Comparison of ENCODE assay signal across 26 cellular contexts in the genomic region with DNA sequence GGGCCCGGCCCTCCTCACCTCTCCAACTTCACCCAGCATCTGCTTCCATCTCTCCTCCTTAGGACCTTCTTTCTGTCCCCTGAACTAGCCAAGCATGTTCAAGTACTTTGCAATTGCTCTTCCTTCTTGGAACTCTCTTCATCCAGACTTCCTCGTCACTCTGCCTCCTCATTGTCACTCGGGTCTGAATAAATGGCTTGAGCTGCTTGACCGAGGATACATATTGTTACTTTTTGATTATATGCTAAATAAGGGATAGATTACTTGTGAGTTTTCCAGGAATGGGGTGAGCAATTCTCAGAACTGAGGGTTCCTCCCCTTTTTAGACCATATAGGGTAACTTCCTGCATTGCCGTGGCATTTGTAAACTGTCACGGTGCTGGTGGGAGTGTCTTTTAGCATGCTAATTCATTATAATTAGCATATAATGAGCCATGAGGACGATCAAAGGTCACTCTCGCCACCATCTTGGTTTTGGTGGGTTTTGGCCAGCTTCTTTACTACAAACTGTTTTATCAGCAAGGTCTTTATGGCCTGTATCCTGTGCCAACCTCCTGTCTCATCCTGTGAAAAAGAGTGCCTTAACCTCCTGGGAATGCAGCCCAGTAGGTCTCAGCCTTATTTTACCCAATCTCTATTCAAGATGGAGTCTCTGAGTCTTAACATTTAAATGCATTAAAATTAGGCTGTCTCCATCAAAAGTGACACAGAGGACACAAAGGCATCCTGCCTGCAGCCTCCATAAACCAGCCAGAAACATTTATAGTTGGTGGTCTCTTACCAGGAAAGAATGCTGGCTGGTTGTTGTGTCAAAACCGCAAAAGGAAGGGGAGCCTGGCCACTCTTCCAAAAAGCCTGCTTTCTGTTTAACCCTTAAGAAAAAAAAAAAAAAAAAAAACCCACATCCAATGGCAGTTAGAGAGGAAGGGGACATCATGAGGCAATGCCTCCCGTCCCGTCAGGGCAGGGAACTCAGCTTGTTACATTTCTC.
DNase-seq lines count a peak whose midpoint lies in the region; ATAC-seq and TF ChIP-seq lines count a peak whose summit lies in the region.
"Had no signal": no experiment of that assay in that cellular context is flagged by ENCODE, and none has a peak within 500 bp of the region (broad histone marks: within the 10 kb centered on the region; RNA-seq: fewer than 3 reads in every experiment).

No MANE protein-coding gene starts in this region.

- POLR2A ChIA-PET in WTC11 (lab: Charles Lee): interaction anchor here (0.6 kb wide), 2 partner anchors 12 to 1263 kb away, joined by 3 to 6 read pairs; no protein-coding TSS in a partner anchor

- no peaks in the 10 kb centered on the region for H3K36me3 Mint-ChIP-seq in activated CD4-positive, alpha-beta T cell treated with anti-CD3 and anti-CD28 coated beads, Interleukin-2, amount 10 ng/mL, durations not matched to agents 24 days and 14 days (ENCODE audit: low read depth)
- H3K36me3 Mint-ChIP-seq in WTC11 (no peaks in the 10 kb centered on the region), nephron progenitor cell (ENCODE audit: low read depth) (peaks cover 4% of the 10 kb centered on the region)
- H3K36me3 Mint-ChIP-seq: immature natural killer cell; naive thymus-derived CD4-positive, alpha-beta T cell; stimulated activated memory B cell treated with anti-CD40 and anti-IgM and Interleukin-4, amounts not matched to agents 10 μg/mL and 1 μg/mL and 100 μg/mL, for 72 hours had no signal

- ATAC-seq in WTC11: no peak
- ATAC-seq in HG02973 (IDR thresholded peaks at IDR 0.05; ENCODE audit: unreplicated experiment): no peak
- ATAC-seq in GM19455 (IDR thresholded peaks at IDR 0.05; ENCODE audit: unreplicated experiment): no peak
- ATAC-seq: left lobe of liver; naive thymus-derived CD4-positive, alpha-beta T cell; stimulated activated memory B cell treated with anti-CD40 and anti-IgM and Interleukin-4, amounts not matched to agents 10 μg/mL and 1 μg/mL and 100 μg/mL, for 72 hours had no signal

- no peaks in the 10 kb centered on the region for H3K27me3 Mint-ChIP-seq in activated CD4-positive, alpha-beta T cell treated with anti-CD3 and anti-CD28 coated beads, Interleukin-2, amount 10 ng/mL, durations not matched to agents 24 days and 14 days
- no peaks in the 10 kb centered on the region for H3K27me3 Mint-ChIP-seq in WTC11 (ENCODE audit: low read depth)
- peaks cover 5% of the 10 kb centered on the region for H3K27me3 Mint-ChIP-seq in nephron progenitor cell (ENCODE audit: low read depth, poor library complexity)
- H3K27me3 Mint-ChIP-seq: activated CD4-positive, alpha-beta memory T cell treated with anti-CD3 and anti-CD28 coated beads, Interleukin-2, amount 10 ng/mL, durations not matched to agents 7 days and 5 days had no signal

- TF ChIP-seq POLR2A in NB4 (IDR thresholded peaks at IDR 0.05; ENCODE audit: extremely low read depth, insufficient read length) (no peak), spleen (IDR thresholded peaks at IDR 0.05) (no peak)

- no peak overlapping the region for H3K4me3 Mint-ChIP-seq in activated CD4-positive, alpha-beta T cell treated with anti-CD3 and anti-CD28 coated beads, Interleukin-2, amount 10 ng/mL, durations not matched to agents 24 days and 14 days
- H3K4me3 Mint-ChIP-seq in WTC11: no peak overlapping the region
- no peak overlapping the region for H3K4me3 Mint-ChIP-seq in nephron progenitor cell
- H3K4me3 Mint-ChIP-seq: activated CD4-positive, alpha-beta memory T cell treated with anti-CD3 and anti-CD28 coated beads, Interleukin-2, amount 10 ng/mL, durations not matched to agents 7 days and 5 days; brain; immature natural killer cell; naive thymus-derived CD4-positive, alpha-beta T cell; stimulated activated memory B cell treated with anti-CD40 and anti-IgM and Interleukin-4, amounts not matched to agents 10 μg/mL and 1 μg/mL and 100 μg/mL, for 72 hours had no signal

- no peak overlapping the region for H3K27ac ChIP-seq in spleen
- H3K27ac ChIP-seq: Peyer's patch, SJCRH30, suprapubic skin, WERI-Rb-1 had no signal

- H3K4me3 ChIP-seq in NB4 (ENCODE audit: low read depth, low read length) (peak overlapping the region; percentile 77), spleen (no peak overlapping the region)
- H3K4me3 ChIP-seq: Peyer's patch, SJCRH30, suprapubic skin had no signal

- 25 to 42% (median 32%) methylated on average over 11 of the region's 11 CpGs for WGBS in spleen, 5 donors

- H3K27me3 ChIP-seq in spleen (replicated peaks in 1 of 7): no peaks in the 10 kb centered on the region
- H3K27me3 ChIP-seq: Peyer's patch, SJCRH30, suprapubic skin had no signal

- peaks cover 0 to 37% (median 13%) of the 10 kb centered on the region in 6 donors for H3K4me1 ChIP-seq in spleen
- H3K4me1 ChIP-seq: Peyer's patch, SJCRH30 had no signal

- peak; percentile 63 for DNase-seq in activated CD4-positive, alpha-beta T cell treated with anti-CD3 and anti-CD28 coated beads, Interleukin-2, amount 10 ng/mL, durations not matched to agents 24 days and 14 days
- no peak for DNase-seq in activated CD4-positive, alpha-beta T cell treated with anti-CD3 and anti-CD28 coated beads, Interleukin-2, amount 50 U/mL, for 1 hour
- peak; percentile 91 for DNase-seq in NB4 (ENCODE audit: low read depth)
- no peak for DNase-seq in WTC11 (ENCODE audit: low spot score)
- no peak for DNase-seq in nephron progenitor cell
- DNase-seq in spleen: no peak
- DNase-seq: 8988T; activated CD4-positive, alpha-beta memory T cell treated with anti-CD3 and anti-CD28 coated beads, Interleukin-2, amount 10 ng/mL, durations not matched to agents 7 days and 5 days; activated gamma-delta T cell treated with Interleukin-2 at 50 U/mL for 16 hours; activated T-cell treated with anti-CD3 and anti-CD28 coated beads for 4 hours; COR-L47; head of caudate nucleus; immature natural killer cell; naive thymus-derived CD4-positive, alpha-beta T cell; NCI-H1436; NCI-H510A; Peyer's patch; SJCRH30; stimulated activated CD4-positive, alpha-beta T cell treated with anti-CD3 and anti-CD28 coated beads, Interleukin-4, amount 100 ng/mL, for 1 hour; WERI-Rb-1 had no signal

- H3K36me3 ChIP-seq in spleen: no peaks in the 10 kb centered on the region
- H3K36me3 ChIP-seq: Peyer's patch, SJCRH30, suprapubic skin, WERI-Rb-1 had no signal

- no peak overlapping the region for H3K27ac Mint-ChIP-seq in activated CD4-positive, alpha-beta T cell treated with anti-CD3 and anti-CD28 coated beads, Interleukin-2, amount 10 ng/mL, durations not matched to agents 24 days and 14 days
- peak overlapping the region; percentile 22; the same call in 1 of the 2 replicates for H3K27ac Mint-ChIP-seq in WTC11
- peak overlapping the region; percentile 53 for H3K27ac Mint-ChIP-seq in nephron progenitor cell
- H3K27ac Mint-ChIP-seq: activated CD4-positive, alpha-beta memory T cell treated with anti-CD3 and anti-CD28 coated beads, Interleukin-2, amount 10 ng/mL, durations not matched to agents 7 days and 5 days; immature natural killer cell; naive thymus-derived CD4-positive, alpha-beta T cell; stimulated activated memory B cell treated with anti-CD40 and anti-IgM and Interleukin-4, amounts not matched to agents 10 μg/mL and 1 μg/mL and 100 μg/mL, for 72 hours had no signal

- H3K9me3 Mint-ChIP-seq in activated CD4-positive, alpha-beta T cell treated with anti-CD3 and anti-CD28 coated beads, Interleukin-2, amount 10 ng/mL, durations not matched to agents 24 days and 14 days: no peaks in the 10 kb centered on the region
- H3K9me3 Mint-ChIP-seq in WTC11 (no peaks in the 10 kb centered on the region), nephron progenitor cell (no peaks in the 10 kb centered on the region)
- H3K9me3 Mint-ChIP-seq: activated CD4-positive, alpha-beta memory T cell treated with anti-CD3 and anti-CD28 coated beads, Interleukin-2, amount 10 ng/mL, durations not matched to agents 7 days and 5 days; immature natural killer cell; stimulated activated memory B cell treated with anti-CD40 and anti-IgM and Interleukin-4, amounts not matched to agents 10 μg/mL and 1 μg/mL and 100 μg/mL, for 72 hours had no signal

- CTCF ChIA-PET in WTC11 (lab: Charles Lee): interaction anchor here (0.6 to 4.1 kb wide), 27 partner anchors 8 to 504 kb away, joined by 3 to 37 read pairs (median 4); no protein-coding TSS in a partner anchor

- TF ChIP-seq CTCF in NB4 (IDR thresholded peaks at IDR 0.05; ENCODE audit: low read depth, low read length) (no peak), WTC11 (IDR thresholded peaks at IDR 0.05) (no peak), nephron progenitor cell (IDR thresholded peaks at IDR 0.05) (no peak), spleen (IDR thresholded peaks at IDR 0.05 in 8 of 11, conservative IDR thresholded peaks at IDR 0.05 in 3 of 11) (no peak)

- no peaks in the 10 kb centered on the region for H3K9me3 ChIP-seq in spleen
- H3K9me3 ChIP-seq: Peyer's patch, SJCRH30, suprapubic skin had no signal

- H3K4me1 Mint-ChIP-seq in activated CD4-positive, alpha-beta T cell treated with anti-CD3 and anti-CD28 coated beads, Interleukin-2, amount 10 ng/mL, durations not matched to agents 24 days and 14 days: peaks cover 5% of the 10 kb centered on the region
- H3K4me1 Mint-ChIP-seq in WTC11 (peaks cover 50% of the 10 kb centered on the region), nephron progenitor cell (peaks cover 48% of the 10 kb centered on the region)
- H3K4me1 Mint-ChIP-seq: stimulated activated memory B cell treated with anti-CD40 and anti-IgM and Interleukin-4, amounts not matched to agents 10 μg/mL and 1 μg/mL and 100 μg/mL, for 72 hours had no signal

- intact Hi-C loops in activated CD4-positive, alpha-beta T cell treated with anti-CD3 and anti-CD28 coated beads, Interleukin-2, amount 10 ng/mL, durations not matched to agents 24 days and 14 days (cut with micrococcal nuclease): no loop called here
- intact Hi-C loops in spleen (cut with DNase I; ENCODE audit: low total_unique reads): no loop called here

TF ChIP-seq in WTC11, 78 proteins besides CTCF, POLR2A, EP300 and RAD21 (continues in another document):
- TF ChIP-seq FOXJ3 (CRISPR knock-in tag; IDR thresholded peaks at IDR 0.05; ENCODE audit: borderline replicate concordance): no peak

Comparison
In these comparisons a context has a peak if more than half of its experiments do, and no peak if none do; other contexts are left out.
1. DNase-seq: peak in activated CD4-positive, alpha-beta T cell treated with anti-CD3 and anti-CD28 coated beads, Interleukin-2, amount 10 ng/mL, durations not matched to agents 24 days and 14 days (single experiment) and NB4 (single experiment); none in activated CD4-positive, alpha-beta T cell treated with anti-CD3 and anti-CD28 coated beads, Interleukin-2, amount 50 U/mL, for 1 hour (single experiment), WTC11 (single experiment), nephron progenitor cell (single experiment) and spleen (single experiment).